In genomic region chr19:11766597-11767591, GRCh38 we compare ENCODE assay signal across 8 cellular contexts. TPM values are rescaled to one million over a fixed set of nuclear protein-coding genes. Genes with fewer than 3 reads are reported as not detected.
DNase-seq lines count a peak whose midpoint lies in the region; ATAC-seq and TF ChIP-seq lines count a peak whose summit lies in the region.

Gene ZNF441 (plus strand): TSS chr19:11767000. CDS start chr19:11767194, 194 bp downstream.

- WGBS in H9 (ENCODE audit: extremely low coverage, insufficient read length, low lambda C conversion rate) = no CpG with 5 or more reads among the region's 61 CpGs
- 0% methylated on average over 2 of the region's 61 CpGs; no CpG with 5 or more reads in 1 of the 2 donors for WGBS in gastroesophageal sphincter (ENCODE audit: low coverage in 1 of 2), 2 donors

- no peak within 1 kb of the TSS for H4K8ac ChIP-seq in H9 (replicated peaks; ENCODE audit: insufficient read length, low read depth, low read length)

- no peaks in the 10 kb centered on the region for H3K9me2 ChIP-seq in MM.1S (replicated peaks; ENCODE audit: insufficient read depth, low read length)

- H3K56ac ChIP-seq in H9 (ENCODE audit: insufficient read length, low read depth, low read length) = no peak within 1 kb of the TSS

- no peak within 1 kb of the TSS for H2BK5ac ChIP-seq in H9 (ENCODE audit: insufficient read length, low read length)

- DNase-seq in ELR (ENCODE audit: low read depth) (peak; percentile 96), H9 (peak; percentile 92), MM.1S (peak; percentile 96), SK-MEL-5 (ENCODE audit: low read depth, low spot score) (peak; percentile 90)
- DNase-seq in activated naive CD4-positive, alpha-beta T cell treated with anti-CD3 and anti-CD28 coated beads for 36 hours = peak; percentile 98

- no peaks in the 10 kb centered on the region for H4K20me1 ChIP-seq in H9 (ENCODE audit: control insufficient read depth, insufficient read depth, insufficient read length)
- H4K20me1 ChIP-seq in MM.1S (ENCODE audit: insufficient read depth, low read length) = no peaks in the 10 kb centered on the region

- peaks cover 31 to 33% of the 10 kb centered on the region in 2 experiments for H3K9me3 Mint-ChIP-seq in H9
- peaks cover 26% of the 10 kb centered on the region for H3K9me3 Mint-ChIP-seq in activated naive CD4-positive, alpha-beta T cell treated with anti-CD3 and anti-CD28 coated beads for 36 hours

- H2AK5ac ChIP-seq in H9 (ENCODE audit: insufficient read length, low read length) = no peak within 1 kb of the TSS

- H3K36me3 ChIP-seq in MM.1S (replicated peaks; ENCODE audit: insufficient read depth, low read length) (no peaks in the 10 kb centered on the region), gastroesophageal sphincter (peaks cover 0 to 4% of the 10 kb centered on the region in 2 donors), neutrophil (no peaks in the 10 kb centered on the region), subcutaneous abdominal adipose tissue (ENCODE audit: control insufficient read depth in 5 of 5, insufficient read depth in 5 of 5, low read length in 5 of 5) (no peaks in the 10 kb centered on the region)

- peak; percentile 99 for ATAC-seq in gastroesophageal sphincter

- H3K23me2 ChIP-seq in H9 (ENCODE audit: insufficient read length, low read depth, low read length, poor library complexity, severe bottlenecking) = peaks cover 12% of the 10 kb centered on the region

- no peak within 1 kb of the TSS for H2BK20ac ChIP-seq in H9 (ENCODE audit: low read depth, low read length, poor library complexity, severe bottlenecking)

- H2AFZ ChIP-seq in H9 (ENCODE audit: low read length) = peak within 1 kb of the TSS; percentile 96
- H2AFZ ChIP-seq in MM.1S (ENCODE audit: low read length) = peak within 1 kb of the TSS; percentile 100

- H3K4me2 ChIP-seq in H9 (ENCODE audit: insufficient read depth, insufficient read length, low read length) (peak within 1 kb of the TSS; percentile 59), MM.1S (ENCODE audit: low read depth, low read length) (peak within 1 kb of the TSS; percentile 95)

- peaks cover 3% of the 10 kb centered on the region in 2 experiments; a peak in 3 of 4 replicates for H3K4me1 Mint-ChIP-seq in H9
- H3K4me1 Mint-ChIP-seq in activated naive CD4-positive, alpha-beta T cell treated with anti-CD3 and anti-CD28 coated beads for 36 hours (ENCODE audit: low read depth) = peaks cover 16% of the 10 kb centered on the region

- peaks cover under 1 to 10% (median 4%) of the 10 kb centered on the region in 3 experiments; a peak in 6 of 7 replicates for H3K36me3 Mint-ChIP-seq in H9 (ENCODE audit: insufficient read depth in 1 of 3, low read depth in 3 of 3)
- peaks cover 20% of the 10 kb centered on the region for H3K36me3 Mint-ChIP-seq in activated naive CD4-positive, alpha-beta T cell treated with anti-CD3 and anti-CD28 coated beads for 36 hours (ENCODE audit: low read depth)

- H2BK120ac ChIP-seq in H9 (ENCODE audit: low read depth, low read length, poor library complexity, severe bottlenecking) = no peak within 1 kb of the TSS

- no peak within 1 kb of the TSS for H4K5ac ChIP-seq in H9 (ENCODE audit: insufficient read length, low read depth, low read length)

- peaks cover 67% of the 10 kb centered on the region for H3K27me3 Mint-ChIP-seq in H9 (ENCODE audit: low read depth)
- peaks cover 2% of the 10 kb centered on the region for H3K27me3 Mint-ChIP-seq in activated naive CD4-positive, alpha-beta T cell treated with anti-CD3 and anti-CD28 coated beads for 36 hours (ENCODE audit: low read depth)

- H3K9ac ChIP-seq in H9 (ENCODE audit: extremely low read depth, insufficient read length, low read length) (peak within 1 kb of the TSS; percentile 70), MM.1S (ENCODE audit: low read length) (peak within 1 kb of the TSS; percentile 91), subcutaneous abdominal adipose tissue (ENCODE audit: low read length in 5 of 5) (peak within 1 kb of the TSS; percentile 81 to 93 (median 91))

- H3K27me3 ChIP-seq in H9 (ENCODE audit: insufficient read depth, low read length) (peaks cover 9% of the 10 kb centered on the region; the same call in 1 of the 2 replicates), MM.1S (replicated peaks; ENCODE audit: insufficient read depth, low read length) (no peaks in the 10 kb centered on the region), gastroesophageal sphincter (no peaks in the 10 kb centered on the region), neutrophil (peaks cover 20% of the 10 kb centered on the region), subcutaneous abdominal adipose tissue (ENCODE audit: control insufficient read depth in 5 of 5, insufficient read depth in 4 of 5, low read length in 5 of 5) (peaks cover 0 to 3% (median 0%) of the 10 kb centered on the region in 5 donors)

- intact Hi-C loops in activated naive CD4-positive, alpha-beta T cell treated with anti-CD3 and anti-CD28 coated beads for 36 hours (cut with micrococcal nuclease) = loop anchor here (1.0 to 5.0 kb wide), 3 partner anchors 29 to 45 kb away; partner anchors contain the start of genes ZNF440, ZNF491 and ZNF823

- TF ChIP-seq EP300 in gastroesophageal sphincter (IDR thresholded peaks at IDR 0.05) = no peak

- H3K4ac ChIP-seq in H9 (ENCODE audit: low read depth, low read length) = no peak within 1 kb of the TSS

- H3K27ac ChIP-seq in H9 (ENCODE audit: insufficient read length, low read depth, low read length) (no peak within 1 kb of the TSS), MM.1S (ENCODE audit: low read length) (peak within 1 kb of the TSS; percentile 73), gastroesophageal sphincter (peak within 1 kb of the TSS; percentile 69 to 97 (median 92)), neutrophil (peak within 1 kb of the TSS; percentile 73), subcutaneous abdominal adipose tissue (ENCODE audit: low read depth, low read length) (peak within 1 kb of the TSS; percentile 91)

- H4K91ac ChIP-seq in H9 (ENCODE audit: insufficient read length, low read depth, low read length) = no peak within 1 kb of the TSS

- H3K79me2 ChIP-seq in H9 (ENCODE audit: insufficient read depth, low read length) (no peaks in the 10 kb centered on the region), MM.1S (ENCODE audit: low read length) (peaks cover 27% of the 10 kb centered on the region)

- no peaks in the 10 kb centered on the region for H3K4me1 ChIP-seq in H9 (ENCODE audit: insufficient read depth, low read length)
- peaks cover 9% of the 10 kb centered on the region; the same call in 1 of the 2 replicates for H3K4me1 ChIP-seq in MM.1S (ENCODE audit: low read length)
- peaks cover 0 to 28% (median 3%) of the 10 kb centered on the region in 3 donors for H3K4me1 ChIP-seq in gastroesophageal sphincter
- H3K4me1 ChIP-seq in neutrophil (ENCODE audit: control insufficient read depth in 1 of 2, insufficient read depth in 1 of 2, low read depth in 1 of 2, low read length in 1 of 2) = peaks cover 13 to 16% of the 10 kb centered on the region in 2 experiments
- peaks cover 6 to 24% (median 16%) of the 10 kb centered on the region in 5 donors for H3K4me1 ChIP-seq in subcutaneous abdominal adipose tissue (ENCODE audit: control insufficient read depth in 5 of 5, insufficient read depth in 5 of 5, low read length in 5 of 5)

- no peak within 1 kb of the TSS; a peak in 1 of 7 replicates for H3K27ac Mint-ChIP-seq in H9
- H3K27ac Mint-ChIP-seq in activated naive CD4-positive, alpha-beta T cell treated with anti-CD3 and anti-CD28 coated beads for 36 hours = peak within 1 kb of the TSS; percentile 93

- H3T11ph ChIP-seq in H9 (ENCODE audit: low read length) = no peak within 1 kb of the TSS

- H2BK12ac ChIP-seq in H9 (ENCODE audit: insufficient read length, low read depth, low read length) = peak within 1 kb of the TSS; percentile 53

- no peaks in the 10 kb centered on the region for H3K79me1 ChIP-seq in H9 (ENCODE audit: insufficient read depth, low read depth, low read length, poor library complexity, severe bottlenecking)

- peak within 1 kb of the TSS; percentile 93 for H3K14ac ChIP-seq in H9 (ENCODE audit: insufficient read depth, low read length)

- in situ Hi-C loops in SK-MEL-5 (cut with HindIII; ENCODE audit: low pct_unique_long_range_greater_than_20kb, low sequenced_read_pairs) = no loop called here

- peak within 1 kb of the TSS; percentile 90 to 95 for H3K4me3 Mint-ChIP-seq in H9
- H3K4me3 Mint-ChIP-seq in activated naive CD4-positive, alpha-beta T cell treated with anti-CD3 and anti-CD28 coated beads for 36 hours = peak within 1 kb of the TSS; percentile 96

- TF ChIP-seq POLR2A in gastroesophageal sphincter (IDR thresholded peaks at IDR 0.05) = peak; percentile 50 to 55

- H2BK15ac ChIP-seq in H9 (ENCODE audit: low read depth, low read length) = peak within 1 kb of the TSS; percentile 95; the same call in 1 of the 2 replicates

- H3K9me3 ChIP-seq in H9 (ENCODE audit: control insufficient read depth, low read depth, low read length) = no peaks in the 10 kb centered on the region
- no peaks in the 10 kb centered on the region for H3K9me3 ChIP-seq in MM.1S (replicated peaks; ENCODE audit: insufficient read depth, low read length)
- peaks cover 0 to 1% (median 0%) of the 10 kb centered on the region in 3 donors for H3K9me3 ChIP-seq in gastroesophageal sphincter
- peaks cover 12% of the 10 kb centered on the region for H3K9me3 ChIP-seq in neutrophil
- peaks cover 0 to 8% (median 3%) of the 10 kb centered on the region in 5 donors for H3K9me3 ChIP-seq in subcutaneous abdominal adipose tissue (ENCODE audit: control insufficient read depth in 5 of 5, low read length in 5 of 5)

- no peak within 1 kb of the TSS for H3K23ac ChIP-seq in H9 (ENCODE audit: insufficient read length, low read depth, low read length)

- TF ChIP-seq CTCF in H9 (conservative IDR thresholded peaks at IDR 0.05) (no peak), MM.1S (IDR thresholded peaks at IDR 0.05; ENCODE audit: low read length) (no peak), gastroesophageal sphincter (IDR thresholded peaks at IDR 0.05) (peak in 2 of 4 experiments; percentile 4 to 24), neutrophil (IDR thresholded peaks at IDR 0.05) (peak; percentile 17)

- CTCF ChIA-PET in activated naive CD4-positive, alpha-beta T cell treated with anti-CD3 and anti-CD28 coated beads for 36 hours (lab: Charles Lee) = interaction anchor here (1.1 kb wide), 1 partner anchor 65 kb away, joined by 4 read pairs; no protein-coding TSS in a partner anchor

- H3F3A ChIP-seq in MM.1S (ENCODE audit: insufficient read depth, low read length) = 0 out of 2 replicates have a peak, but pooled peaks cover 6% of the 10 kb centered on the region

- H3K4me3 ChIP-seq in MM.1S (ENCODE audit: low read length) = peak within 1 kb of the TSS; percentile 93
- H3K4me3 ChIP-seq in gastroesophageal sphincter = peak within 1 kb of the TSS; percentile 66 to 74
- H3K4me3 ChIP-seq in neutrophil (ENCODE audit: low read depth in 1 of 2, low read length in 1 of 2) = peak within 1 kb of the TSS; percentile 80 to 83
- peak within 1 kb of the TSS; percentile 77 to 91 (median 87) for H3K4me3 ChIP-seq in subcutaneous abdominal adipose tissue (ENCODE audit: low read depth in 1 of 5, low read length in 5 of 5)

- H3K18ac ChIP-seq in H9 (ENCODE audit: insufficient read length, low read depth, low read length) = peak within 1 kb of the TSS; percentile 97

RNA-seq across cellular contexts. Expression of gene ZNF441, which starts in this region (rescaled TPM):
- total RNA-seq in H9 (2021) = 0.85 and 1.3 TPM in 2 replicates
- total RNA-seq in SK-MEL-5 (2014; rRNA removed; shearing (Covaris generic)) = 5.0 and 5.9 TPM in 2 replicates
- polyA plus RNA-seq in SK-MEL-5 (2015; cell fraction: cytosol; rRNA removed) = 0.88 and 0.92 TPM in 2 replicates
- polyA plus RNA-seq in SK-MEL-5 (2015; cell fraction: nucleus; rRNA removed) = 17.1 and 21.6 TPM in 2 replicates
- 1 to 10 TPM; 4.0 TPM for total RNA-seq in activated naive CD4-positive, alpha-beta T cell treated with anti-CD3 and anti-CD28 coated beads for 36 hours
- total RNA-seq in gastroesophageal sphincter = 10 to 100 TPM in 1 of 4 donors, 1 to 10 TPM in 3; 4.5 to 10.7 (median 7.7) TPM
